ENCODE assay signal across 8 cellular contexts in the genomic region with DNA sequence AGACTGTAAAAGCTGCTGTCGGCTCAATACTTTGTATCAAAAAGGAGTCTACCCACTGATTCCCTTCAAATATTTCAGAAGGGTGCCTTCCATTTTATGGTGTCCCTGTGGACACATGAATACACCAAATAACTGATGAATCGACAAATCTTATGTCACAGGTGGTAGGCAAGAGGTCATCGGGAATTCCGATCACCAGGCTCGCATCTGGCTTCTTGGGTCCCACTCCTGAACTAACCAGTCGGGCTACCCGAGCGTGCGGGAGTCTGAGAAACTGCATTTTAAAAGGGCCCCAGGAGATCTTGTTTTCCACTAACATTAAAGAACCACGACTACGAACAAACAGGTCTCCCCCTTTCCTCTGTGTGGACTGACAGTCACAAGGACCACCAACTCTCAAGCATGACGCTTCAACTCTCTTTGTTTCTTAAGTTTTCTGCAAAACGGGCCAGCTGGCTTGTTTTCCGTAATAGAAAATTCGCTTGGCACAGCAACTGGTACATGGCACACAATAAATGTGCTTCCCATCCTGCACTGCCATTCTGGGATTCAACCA. TPM values are rescaled to one million over a fixed set of nuclear protein-coding genes. Genes with fewer than 3 reads are reported as not detected.
DNase-seq lines count a peak whose midpoint lies in the region; ATAC-seq, FAIRE-seq and TF ChIP-seq lines count a peak whose summit lies in the region.

No MANE protein-coding gene starts in this region.

- H3K4me2 ChIP-seq in OCI-LY3 (ENCODE audit: low read length) (peak overlapping the region; percentile 94), endothelial cell of umbilical vein (ENCODE audit: insufficient read depth, low read length) (peak overlapping the region; percentile 85), parathyroid adenoma (ENCODE audit: low read length) (peak overlapping the region; percentile 42)

- dilution Hi-C loops in endothelial cell of umbilical vein (cut with MboI; ENCODE audit: extremely low pct_ligation_motif_present, low sequenced_read_pairs): loop anchor here (5.0 kb wide), 1 partner anchor 38 kb away; no protein-coding TSS in a partner anchor

- H3K4me3 ChIP-seq in OCI-LY3 (ENCODE audit: low read length) (peak overlapping the region; percentile 87), endothelial cell of umbilical vein (replicated peaks in 1 of 3; ENCODE audit: insufficient read depth in 1 of 3, low read depth in 1 of 3, low read length in 3 of 3) (peak overlapping the region; percentile 63 to 81 (median 75)), parathyroid adenoma (ENCODE audit: low read depth, low read length) (peak overlapping the region; percentile 86)

- POLR2A ChIA-PET in endothelial cell of umbilical vein (lab: Charles Lee): no interaction called here

- H3K27me3 ChIP-seq in OCI-LY3 (ENCODE audit: low read depth, low read length) (no peaks in the 10 kb centered on the region), endothelial cell of umbilical vein (ENCODE audit: control insufficient read depth in 2 of 2, insufficient read depth in 2 of 2, low read length in 2 of 2) (no peaks in the 10 kb centered on the region), parathyroid adenoma (ENCODE audit: control insufficient read depth, insufficient read depth, low read length) (no peaks in the 10 kb centered on the region)

- H3K9me1 ChIP-seq in endothelial cell of umbilical vein (replicated peaks; ENCODE audit: control insufficient read depth, extremely low read depth, insufficient read depth, low read length): no peaks in the 10 kb centered on the region

- ATAC-seq in GM18520 (IDR thresholded peaks at IDR 0.05; ENCODE audit: unreplicated experiment): no peak

- CTCF ChIA-PET in endothelial cell of umbilical vein (lab: Charles Lee): interaction anchor here (2.0 kb wide), 1 partner anchor 34 kb away, joined by 4 read pairs; no protein-coding TSS in a partner anchor

- peak overlapping the region; percentile 77 for H3K9ac ChIP-seq in OCI-LY3 (ENCODE audit: low read length)
- peak overlapping the region; percentile 98 for H3K9ac ChIP-seq in endothelial cell of umbilical vein (replicated peaks; ENCODE audit: extremely low read depth, insufficient read depth, low read length)
- H3K9ac ChIP-seq in parathyroid adenoma: peak overlapping the region; percentile 75

- H2AFZ ChIP-seq in OCI-LY3 (ENCODE audit: low read depth, low read length) (peak overlapping the region; percentile 60; the same call in 1 of the 2 replicates), endothelial cell of umbilical vein (ENCODE audit: low read depth, low read length) (peak overlapping the region; percentile 38), parathyroid adenoma (peak overlapping the region; percentile 92)

- peaks cover 6% of the 10 kb centered on the region for H4K20me1 ChIP-seq in OCI-LY3 (ENCODE audit: insufficient read depth, low read length)
- no peaks in the 10 kb centered on the region for H4K20me1 ChIP-seq in endothelial cell of umbilical vein (replicated peaks; ENCODE audit: control insufficient read depth, extremely low read depth, insufficient read depth, low read length)

- BruUV-seq in endothelial cell of umbilical vein (replicated peaks; lab: Mats Ljungman, UMichigan): no TSS peak

- DNase-seq in DMS114 treated with DMSO at 0.1 percent for 48 hours (lab: John Stamatoyannopoulos, UW; ENCODE audit: unreplicated experiment): peak; percentile 46
- peak; percentile 77 for DNase-seq in endothelial cell of umbilical vein (ENCODE audit: low read depth, low spot score)
- DNase-seq in foreskin melanocyte: no peak
- DNase-seq in A172 (ENCODE audit: low spot score): no peak
- DNase-seq in NCI-H345 treated with DMSO at 0.1 percent for 48 hours (lab: John Stamatoyannopoulos, UW; ENCODE audit: unreplicated experiment): no peak

- H3K27ac ChIP-seq in OCI-LY3 (ENCODE audit: low read length): peak overlapping the region; percentile 57
- H3K27ac ChIP-seq in endothelial cell of umbilical vein (ENCODE audit: insufficient read depth, low read depth, low read length): peak overlapping the region; percentile 89
- peak overlapping the region; percentile 87 for H3K27ac ChIP-seq in parathyroid adenoma

- no peak for FAIRE-seq in endothelial cell of umbilical vein (lab: Jason Lieb, UNC)

- H3K4me1 ChIP-seq in OCI-LY3 (ENCODE audit: low read length) (peaks cover 18% of the 10 kb centered on the region), endothelial cell of umbilical vein (ENCODE audit: control insufficient read depth, extremely low read depth, insufficient read depth, low read length) (peaks cover 23% of the 10 kb centered on the region), parathyroid adenoma (peaks cover 8% of the 10 kb centered on the region)

- TF ChIP-seq CTCF in OCI-LY3 (IDR thresholded peaks at IDR 0.05; ENCODE audit: low read depth, low read length) (no peak), endothelial cell of umbilical vein (IDR thresholded peaks at IDR 0.05; ENCODE audit: extremely low read depth in 1 of 2, insufficient read depth in 1 of 2, low read depth in 1 of 2, low read length in 2 of 2) (no peak), parathyroid adenoma (IDR thresholded peaks at IDR 0.05) (no peak)

- H3K36me3 ChIP-seq in OCI-LY3 (replicated peaks; ENCODE audit: low read depth, low read length): peaks cover 6% of the 10 kb centered on the region
- peaks cover 0 to 3% of the 10 kb centered on the region in 2 experiments for H3K36me3 ChIP-seq in endothelial cell of umbilical vein (ENCODE audit: control insufficient read depth in 2 of 2, extremely low read depth in 1 of 2, insufficient read depth in 2 of 2, low read length in 2 of 2)
- no peaks in the 10 kb centered on the region for H3K36me3 ChIP-seq in parathyroid adenoma (ENCODE audit: control insufficient read depth, insufficient read depth, low read length)

- TF ChIP-seq POLR2A in endothelial cell of umbilical vein (IDR thresholded peaks at IDR 0.05; ENCODE audit: low read depth, low read length): no peak

- H3K79me2 ChIP-seq in OCI-LY3 (ENCODE audit: low read length) (peaks cover 90% of the 10 kb centered on the region), endothelial cell of umbilical vein (ENCODE audit: control insufficient read depth, insufficient read depth, low read length) (peaks cover 83% of the 10 kb centered on the region), parathyroid adenoma (peaks cover 52% of the 10 kb centered on the region)

- H3K9me3 ChIP-seq in OCI-LY3 (ENCODE audit: insufficient read depth, low read length) (no peaks in the 10 kb centered on the region), endothelial cell of umbilical vein (replicated peaks; ENCODE audit: control insufficient read depth, insufficient read depth, low read length) (no peaks in the 10 kb centered on the region), parathyroid adenoma (ENCODE audit: control insufficient read depth, low read length) (no peaks in the 10 kb centered on the region)

- intact Hi-C loops in endothelial cell of umbilical vein (cut with micrococcal nuclease): loop anchor here (5.0 kb wide), 2 partner anchors 97 to 232 kb away; a partner anchor contains a TSS

TF ChIP-seq in endothelial cell of umbilical vein, 7 proteins besides CTCF, POLR2A, EP300 and RAD21:
- TF ChIP-seq, protein P1, sequence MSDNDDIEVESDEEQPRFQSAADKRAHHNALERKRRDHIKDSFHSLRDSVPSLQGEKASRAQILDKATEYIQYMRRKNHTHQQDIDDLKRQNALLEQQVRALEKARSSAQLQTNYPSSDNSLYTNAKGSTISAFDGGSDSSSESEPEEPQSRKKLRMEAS (IDR thresholded peaks at IDR 0.05; ENCODE audit: insufficient read depth, insufficient read length): no peak
- TF ChIP-seq POLR2AphosphoS5 (IDR thresholded peaks at IDR 0.05; ENCODE audit: insufficient read depth, low read depth, low read length): no peak
- no peak for TF ChIP-seq GATA2 (IDR thresholded peaks at IDR 0.05; ENCODE audit: insufficient read depth, insufficient read length, low read depth, low read length)
- no peak for TF ChIP-seq FOS (IDR thresholded peaks at IDR 0.05; ENCODE audit: borderline replicate concordance, insufficient read depth, low read length)
- no peak for TF ChIP-seq JUN (IDR thresholded peaks at IDR 0.05; ENCODE audit: borderline replicate concordance, insufficient read depth, insufficient read length, low read depth)
TF ChIP-seq in endothelial cell of umbilical vein: peak in this region for 0.

RNA-seq across cellular contexts. Expression of a gene that starts 0.9 kb away (rescaled TPM):
- 91.8 and 98.2 TPM in 2 replicates for total RNA-seq in endothelial cell of umbilical vein
- polyA plus RNA-seq in endothelial cell of umbilical vein: 82.6 and 86.2 TPM in 2 replicates
- 77.3 and 85.4 TPM in 2 replicates for polyA plus RNA-seq in endothelial cell of umbilical vein (2011; cell fraction: cytosol; rRNA removed)
- 160 and 163 TPM in 2 replicates for polyA plus RNA-seq in endothelial cell of umbilical vein (2011; cell fraction: nucleus; rRNA removed)
- 74.4 and 90.7 TPM in 2 replicates for polyA plus RNA-seq in endothelial cell of umbilical vein (2012)
- polyA minus RNA-seq in endothelial cell of umbilical vein: 59.9 and 72.4 TPM in 2 replicates
- 47.5 TPM for polyA minus RNA-seq in endothelial cell of umbilical vein (2011; cell fraction: cytosol; rRNA and poly(A)+ RNA removed)
- polyA minus RNA-seq in endothelial cell of umbilical vein (2011; cell fraction: nucleus; rRNA and poly(A)+ RNA removed): 39.3 and 39.8 TPM in 2 replicates
- total RNA-seq in A172 (2014; rRNA removed; shearing (Covaris generic)): 170 and 232 TPM in 2 replicates

RNA-seq across cellular contexts. Expression of a gene that starts 1.2 kb away (rescaled TPM):
- 55.1 and 55.8 TPM in 2 replicates for total RNA-seq in endothelial cell of umbilical vein
- polyA plus RNA-seq in endothelial cell of umbilical vein: 23.6 and 28.5 TPM in 2 replicates
- polyA plus RNA-seq in endothelial cell of umbilical vein (2011; cell fraction: cytosol; rRNA removed): 30.7 and 34.6 TPM in 2 replicates
- polyA plus RNA-seq in endothelial cell of umbilical vein (2011; cell fraction: nucleus; rRNA removed): 46.1 and 58.4 TPM in 2 replicates
- polyA plus RNA-seq in endothelial cell of umbilical vein (2012): 41.6 and 50.5 TPM in 2 replicates
- 109 and 131 TPM in 2 replicates for polyA minus RNA-seq in endothelial cell of umbilical vein
- 16.5 TPM for polyA minus RNA-seq in endothelial cell of umbilical vein (2011; cell fraction: cytosol; rRNA and poly(A)+ RNA removed)
- polyA minus RNA-seq in endothelial cell of umbilical vein (2011; cell fraction: nucleus; rRNA and poly(A)+ RNA removed): 51.7 and 75.9 TPM in 2 replicates
- total RNA-seq in A172 (2014; rRNA removed; shearing (Covaris generic)): 25.8 and 28.7 TPM in 2 replicates

Comparison
In these comparisons a context has a peak if more than half of its experiments do, and no peak if none do; other contexts are left out.
1. DNase-seq: peak in DMS114 treated with DMSO at 0.1 percent for 48 hours (single experiment) and endothelial cell of umbilical vein (single experiment); none in foreskin melanocyte (single experiment), A172 (single experiment) and NCI-H345 treated with DMSO at 0.1 percent for 48 hours (single experiment).
2. H2AFZ ChIP-seq: peak in every context shown above with its lines; median percentile 92 in parathyroid adenoma; 60 in OCI-LY3; 38 in endothelial cell of umbilical vein.
3. H3K4me2 ChIP-seq: peak in every context shown above with its lines; median percentile 94 in OCI-LY3; 85 in endothelial cell of umbilical vein; 42 in parathyroid adenoma.
4. Peak in every context shown above with its lines, with median percentiles within 50 percentile points of each other: H3K27ac ChIP-seq, H3K4me3 ChIP-seq and H3K9ac ChIP-seq.